Comparison of ENCODE assay signal across 8 cellular contexts in the genomic region with DNA sequence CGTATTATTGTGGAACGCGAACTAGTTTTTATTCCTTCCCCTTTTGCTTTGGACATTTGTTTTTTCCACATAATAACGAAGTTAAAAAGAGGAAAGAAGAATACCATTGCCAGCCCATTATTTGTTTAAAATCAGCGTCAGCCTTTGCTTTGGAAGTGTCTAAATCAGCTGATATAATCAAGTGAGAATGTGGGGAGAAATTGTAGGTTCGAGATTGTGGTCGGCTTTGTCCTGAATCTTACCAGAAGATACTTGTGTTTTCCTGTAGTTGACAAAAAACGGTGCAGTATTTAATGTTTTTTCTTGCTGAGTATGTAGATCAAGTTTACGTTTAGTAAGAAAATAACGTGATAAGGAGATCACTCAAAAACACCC.
A peak's percentile ranks its signal among the peaks of the same experiment; 100 is the strongest.
DNase-seq lines count a peak whose midpoint lies in the region; ATAC-seq, FAIRE-seq and TF ChIP-seq lines count a peak whose summit lies in the region.

No MANE protein-coding gene starts in this region.

- peak overlapping the region; percentile 93 for H3K9ac ChIP-seq in OCI-LY3 (ENCODE audit: low read length)
- peak overlapping the region; percentile 88 to 97 for H3K9ac ChIP-seq in mucosa of rectum (ENCODE audit: low read depth in 1 of 2, low read length in 2 of 2)

- H2AFZ ChIP-seq in OCI-LY3 (ENCODE audit: low read depth, low read length) = no peak overlapping the region

- ATAC-seq in GM18867 (IDR thresholded peaks at IDR 0.05; ENCODE audit: unreplicated experiment) = no peak

- no peaks in the 10 kb centered on the region for H3K9me3 ChIP-seq in OCI-LY3 (ENCODE audit: insufficient read depth, low read length)
- H3K9me3 ChIP-seq in mucosa of rectum (ENCODE audit: control insufficient read depth in 2 of 2, low read length in 2 of 2) = no peaks in the 10 kb centered on the region

- no peak for FAIRE-seq in H54 (lab: Jason Lieb, UNC)

- H3K36me3 ChIP-seq in OCI-LY3 (replicated peaks; ENCODE audit: low read depth, low read length) (no peaks in the 10 kb centered on the region), mucosa of rectum (ENCODE audit: control insufficient read depth in 2 of 2, insufficient read depth in 2 of 2, low read length in 2 of 2) (peaks cover 0 to 3% of the 10 kb centered on the region in 2 donors)

- peak overlapping the region; percentile 71 for H3K4me2 ChIP-seq in OCI-LY3 (ENCODE audit: low read length)

- TF ChIP-seq POLR2A in H54 (IDR thresholded peaks at IDR 0.05; ENCODE audit: low read depth, low read length) = no peak

- peak overlapping the region; percentile 98 for H3K27ac Mint-ChIP-seq in dendritic cell treated with granulocyte-macrophage colony-stimulating factor and Interleukin-4, amounts not matched to agents 40 ng/mL and 50 ng/mL, for 4 days

- no peak for TF ChIP-seq CTCF in OCI-LY3 (IDR thresholded peaks at IDR 0.05; ENCODE audit: low read depth, low read length)

- no peaks in the 10 kb centered on the region for H3K9me3 Mint-ChIP-seq in dendritic cell treated with granulocyte-macrophage colony-stimulating factor and Interleukin-4, amounts not matched to agents 40 ng/mL and 50 ng/mL, for 4 days

- H3K4me3 Mint-ChIP-seq in dendritic cell treated with granulocyte-macrophage colony-stimulating factor and Interleukin-4, amounts not matched to agents 40 ng/mL and 50 ng/mL, for 4 days = peak overlapping the region; percentile 98

- H3K4me3 ChIP-seq in OCI-LY3 (ENCODE audit: low read length) = peak overlapping the region; percentile 78
- peak overlapping the region; percentile 84 to 86 for H3K4me3 ChIP-seq in mucosa of rectum (ENCODE audit: low read length in 2 of 2)

- peaks cover 12% of the 10 kb centered on the region for H3K4me1 Mint-ChIP-seq in dendritic cell treated with granulocyte-macrophage colony-stimulating factor and Interleukin-4, amounts not matched to agents 40 ng/mL and 50 ng/mL, for 4 days (ENCODE audit: low read depth)

- H3K27me3 Mint-ChIP-seq in dendritic cell treated with granulocyte-macrophage colony-stimulating factor and Interleukin-4, amounts not matched to agents 40 ng/mL and 50 ng/mL, for 4 days = no peaks in the 10 kb centered on the region

- H4K20me1 ChIP-seq in OCI-LY3 (ENCODE audit: insufficient read depth, low read length) = no peaks in the 10 kb centered on the region

- intact Hi-C loops in dendritic cell treated with granulocyte-macrophage colony-stimulating factor and Interleukin-4, amounts not matched to agents 40 ng/mL and 50 ng/mL, for 4 days (cut with micrococcal nuclease) = loop anchor here (5.0 to 10.0 kb wide), 2 partner anchors 147 to 199 kb away; a partner anchor contains a TSS

- no peaks in the 10 kb centered on the region for H3K27me3 ChIP-seq in OCI-LY3 (ENCODE audit: low read depth, low read length)
- H3K27me3 ChIP-seq in mucosa of rectum (ENCODE audit: control insufficient read depth in 2 of 2, insufficient read depth in 2 of 2, low read length in 2 of 2) = no peaks in the 10 kb centered on the region

- H3K4me1 ChIP-seq in OCI-LY3 (ENCODE audit: low read length) = peaks cover 20% of the 10 kb centered on the region
- H3K4me1 ChIP-seq in mucosa of rectum (ENCODE audit: control insufficient read depth in 2 of 2, insufficient read depth in 2 of 2, low read length in 2 of 2) = peaks cover 5 to 6% of the 10 kb centered on the region in 2 donors

- H3K27ac ChIP-seq in OCI-LY3 (ENCODE audit: low read length) = peak overlapping the region; percentile 98
- H3K27ac ChIP-seq in mucosa of rectum (ENCODE audit: low read depth in 2 of 2, low read length in 2 of 2) = peak overlapping the region; percentile 97 to 99

- peaks cover 34% of the 10 kb centered on the region for H3K36me3 Mint-ChIP-seq in dendritic cell treated with granulocyte-macrophage colony-stimulating factor and Interleukin-4, amounts not matched to agents 40 ng/mL and 50 ng/mL, for 4 days (ENCODE audit: low read depth)

- DNase-seq in NOMO-1 treated with DMSO at 0.1 percent for 48 hours (lab: John Stamatoyannopoulos, UW; ENCODE audit: unreplicated experiment) = peak; percentile 22
- DNase-seq in NOMO-1 treated with dmso at 0.1 percent for 144 hours (lab: John Stamatoyannopoulos, UW; ENCODE audit: unreplicated experiment) = no peak
- no peak for DNase-seq in H54 (ENCODE audit: insufficient read length, low spot score)
- DNase-seq in NCI-H510A treated with DMSO at 0.1 percent for 48 hours (lab: John Stamatoyannopoulos, UW) = no peak

- peaks cover 56% of the 10 kb centered on the region for H3K79me2 ChIP-seq in OCI-LY3 (ENCODE audit: low read length)
